Comparison of ENCODE assay signal across 16 cellular contexts in the genomic region with DNA sequence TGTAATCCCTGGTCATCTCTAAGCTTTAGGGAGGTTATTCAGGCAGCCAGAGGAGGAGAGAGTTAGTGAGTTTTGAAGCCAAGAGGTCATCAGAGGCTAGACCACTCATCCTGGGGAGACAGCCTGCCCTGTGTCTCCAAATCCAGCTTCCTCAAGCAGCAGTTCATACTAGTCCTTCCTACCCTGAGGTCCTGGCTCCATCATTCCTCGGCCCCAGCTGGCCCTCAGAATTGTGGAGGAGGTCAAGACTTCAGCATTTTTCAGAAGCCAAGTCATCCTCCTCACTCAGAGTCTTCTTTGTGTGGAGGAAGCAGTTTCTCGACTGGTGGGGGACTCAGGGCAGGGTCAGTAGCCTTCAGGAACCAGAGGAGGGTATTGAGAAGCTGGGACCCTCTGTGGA. TPM values are rescaled to one million over a fixed set of nuclear protein-coding genes. Genes with fewer than 3 reads are reported as not detected.
DNase-seq lines count a peak whose midpoint lies in the region; ATAC-seq and TF ChIP-seq lines count a peak whose summit lies in the region.
"Had no signal": no experiment of that assay in that cellular context is flagged by ENCODE, and none has a peak within 500 bp of the region (broad histone marks: within the 10 kb centered on the region; RNA-seq: fewer than 3 reads in every experiment).

No MANE protein-coding gene starts in this region.

- H3K36me3 Mint-ChIP-seq in neural crest cell (ENCODE audit: low read depth) (peaks cover 4% of the 10 kb centered on the region), T-helper 17 cell (ENCODE audit: low read depth) (peaks cover 3% of the 10 kb centered on the region)

- H3K27me3 ChIP-seq in transverse colon: no peaks in the 10 kb centered on the region

- no peaks in the 10 kb centered on the region for H3K36me3 ChIP-seq in transverse colon
- H3K36me3 ChIP-seq: prostate gland had no signal

- H3K27ac ChIP-seq in transverse colon: peak overlapping the region in 1 of 4 donors; percentile 12
- H3K27ac ChIP-seq: prostate gland had no signal

- H3K4me3 Mint-ChIP-seq in neural crest cell (peak overlapping the region; percentile 53), T-helper 17 cell (no peak overlapping the region)
- H3K4me3 Mint-ChIP-seq: effector memory CD8-positive, alpha-beta T cell had no signal

- 48% methylated on average over 2 of the region's 2 CpGs; no CpG with 5 or more reads in 1 of the 2 donors for WGBS in transverse colon (ENCODE audit: low coverage in 1 of 2), 2 donors

- no peak for TF ChIP-seq POLR2A in transverse colon (IDR thresholded peaks at IDR 0.05)

- H3K4me1 ChIP-seq in transverse colon: peaks cover 0 to 10% (median 4%) of the 10 kb centered on the region in 4 donors
- H3K4me1 ChIP-seq: prostate gland had no signal

- H3K4me1 Mint-ChIP-seq in neural crest cell (peaks cover 42% of the 10 kb centered on the region), T-helper 17 cell (no peaks in the 10 kb centered on the region)

- H3K9me3 Mint-ChIP-seq in neural crest cell: peaks cover 14% of the 10 kb centered on the region
- H3K9me3 Mint-ChIP-seq: effector memory CD8-positive, alpha-beta T cell had no signal

- TF ChIP-seq CTCF in neural crest cell (conservative IDR thresholded peaks at IDR 0.05): no peak
- TF ChIP-seq CTCF in transverse colon (IDR thresholded peaks at IDR 0.05): no peak

- H3K4me3 ChIP-seq in transverse colon: no peak overlapping the region
- H3K4me3 ChIP-seq: K562, prostate gland had no signal

- H3K27me3 Mint-ChIP-seq in neural crest cell (ENCODE audit: low read depth): peaks cover 2% of the 10 kb centered on the region
- peaks cover 22% of the 10 kb centered on the region for H3K27me3 Mint-ChIP-seq in T-helper 17 cell

- peak overlapping the region; percentile 95 for H3K27ac Mint-ChIP-seq in neural crest cell (ENCODE audit: unreplicated experiment)
- H3K27ac Mint-ChIP-seq in T-helper 17 cell: no peak overlapping the region
- H3K27ac Mint-ChIP-seq: effector memory CD8-positive, alpha-beta T cell had no signal

- ATAC-seq in T-helper 17 cell: no peak
- ATAC-seq: effector memory CD8-positive, alpha-beta T cell; K562 had no signal

- H3K9me3 ChIP-seq in transverse colon (no peaks in the 10 kb centered on the region), T-helper 17 cell (ENCODE audit: control insufficient read depth, low read length, poor library complexity, severe bottlenecking) (no peaks in the 10 kb centered on the region)
- H3K9me3 ChIP-seq: prostate gland had no signal

- intact Hi-C loops in transverse colon (cut with DNase I; ENCODE audit: low total_unique reads): no loop called here

- in situ Hi-C loops in transverse colon (cut with MboI; ENCODE audit: low pct_ligation_motif_present in 1 of 4, low pct_unique_long_range_greater_than_20kb in 1 of 4, low sequenced_read_pairs in 3 of 4): no loop called here

- DNase-seq in AG08396 (ENCODE audit: low spot score) (peak; percentile 47), LHCN-M2 (ENCODE audit: low read depth) (peak; percentile 34), dedifferentiated amniotic fluid mesenchymal stem cell (ENCODE audit: extremely low spot score) (peak; percentile 29), neural crest cell (ENCODE audit: low read depth, low spot score) (no peak), transverse colon (no peak), Ammon's horn (ENCODE audit: low spot score) (no peak), KG1 (lab: John Stamatoyannopoulos, UW) (no peak), T-helper 17 cell (no peak)
- DNase-seq: activated effector memory CD4-positive, alpha-beta T cell treated with Interleukin-2 at 50 U/mL for 16 hours; effector memory CD8-positive, alpha-beta T cell; kidney; NCI-H1417 treated with DMSO at 0.1 percent for 48 hours; NCI-H446 had no signal

- TF ChIP-seq EP300 in transverse colon (IDR thresholded peaks at IDR 0.05; ENCODE audit: low read depth): no peak

RNA-seq across cellular contexts. Expression of gene KIAA1755, which starts 12.4 kb away (rescaled TPM):
- total RNA-seq in LHCN-M2 (2014; rRNA removed): 0.17 and 0.45 TPM in 2 replicates
- 0.17 TPM for polyA plus RNA-seq in LHCN-M2 (2012)
- total RNA-seq in neural crest cell: 8.6 and 9.5 TPM in 2 replicates
- total RNA-seq in transverse colon: 10 to 100 TPM in 1 of 4 donors, 1 to 10 TPM in 3; 1.6 to 20.2 (median 3.7) TPM
- total RNA-seq in T-helper 17 cell: not detected
- total RNA-seq: H4, K562 had no signal
- polyA plus RNA-seq: K562 had no signal

RNA-seq across cellular contexts. Expression of gene BPI, which starts 31.0 kb away (rescaled TPM):
- total RNA-seq in LHCN-M2 (2014; rRNA removed) (not detected in 2 replicates), neural crest cell (not detected in 2 replicates), transverse colon (not detected), T-helper 17 cell (not detected)
- not detected for polyA plus RNA-seq in LHCN-M2 (2012)
- total RNA-seq: K562 had no signal
- polyA plus RNA-seq: K562 had no signal

Comparison
In these comparisons a context has a peak if more than half of its experiments do, and no peak if none do; other contexts are left out.
1. DNase-seq: peak in AG08396 (single experiment), LHCN-M2 (single experiment) and dedifferentiated amniotic fluid mesenchymal stem cell (single experiment); none in neural crest cell (single experiment), transverse colon (single experiment), Ammon's horn (single experiment), KG1 (single experiment) and T-helper 17 cell (0 of 3).